Comparison of ENCODE assay signal across 11 cellular contexts in the genomic region with DNA sequence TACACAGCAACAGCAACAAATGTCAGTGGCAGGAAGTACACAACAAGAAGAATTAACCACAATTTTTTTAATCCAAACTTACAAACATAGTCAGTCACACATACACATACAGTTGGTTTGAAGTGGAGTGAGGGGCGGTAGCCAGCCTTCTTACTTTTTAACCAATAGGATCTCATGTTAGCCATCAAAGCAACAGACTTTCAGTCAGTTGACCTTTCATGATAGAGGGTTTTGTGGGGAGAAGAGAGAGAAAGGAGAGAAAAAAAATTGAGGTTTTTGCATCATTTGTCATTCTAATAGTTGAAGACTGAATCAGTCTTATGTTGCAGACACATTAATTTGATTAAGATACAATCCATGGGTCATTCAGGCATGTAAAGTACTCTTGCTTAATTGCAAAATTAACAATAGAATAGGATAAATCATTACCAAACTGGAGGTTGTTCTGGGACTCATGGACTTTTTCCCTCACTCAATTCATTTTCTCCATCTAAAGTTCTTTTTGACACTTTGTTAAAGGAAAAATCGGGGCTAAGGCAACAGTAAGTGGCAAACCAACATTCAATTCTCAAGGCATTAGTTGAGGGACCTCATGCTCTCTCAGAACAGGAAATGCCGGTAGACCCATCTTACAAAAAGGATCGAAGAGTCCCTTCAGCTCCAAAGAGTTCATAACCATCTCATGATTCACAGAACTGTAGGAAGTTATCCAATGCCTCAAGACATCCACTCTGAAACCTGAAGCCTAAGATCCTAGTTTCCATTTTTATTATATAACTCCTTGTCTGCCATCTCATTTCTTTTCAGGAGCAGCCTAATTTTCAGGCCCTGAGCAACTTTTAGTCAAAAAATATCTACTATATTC.
DNase-seq lines count a peak whose midpoint lies in the region; ATAC-seq lines count a peak whose summit lies in the region.
"Had no signal": no experiment of that assay in that cellular context is flagged by ENCODE, and none has a peak within 500 bp of the region (broad histone marks: within the 10 kb centered on the region; RNA-seq: fewer than 3 reads in every experiment).

No MANE protein-coding gene starts in this region.

- H3K9ac ChIP-seq in BLaER1 treated with 17β-estradiol and CSF1 and Interleukin-3, amounts not matched to agents 10 nM and 100 nM: no peak overlapping the region

- peaks cover 29 to 71% (median 50%) of the 10 kb centered on the region in 10 experiments for H3K4me1 ChIP-seq in BLaER1 treated with 17β-estradiol and CSF1 and Interleukin-3, amounts not matched to agents 10 nM and 100 nM

- ATAC-seq in HG02623 (IDR thresholded peaks at IDR 0.05; ENCODE audit: unreplicated experiment): no peak

- DNase-seq in HT1080 (ENCODE audit: low read depth) (peak; percentile 68), iris pigment epithelial cell (ENCODE audit: low read depth) (peak; percentile 79), NCI-H2029 (lab: John Stamatoyannopoulos, UW) (no peak), GM19240 (ENCODE audit: insufficient read length, low spot score) (no peak), D341Med (ENCODE audit: low spot score) (no peak)
- DNase-seq in activated effector memory CD4-positive, alpha-beta T cell treated with anti-CD3 and anti-CD28 coated beads, Interleukin-2, amount 50 U/mL, for 16 hours: peak; percentile 67
- DNase-seq: H9, MV-4-11, NCI-H526 had no signal

- H3K27me3 ChIP-seq in BLaER1 treated with 17β-estradiol and CSF1 and Interleukin-3, amounts not matched to agents 10 nM and 100 nM: no peaks in the 10 kb centered on the region

- H3K4me2 ChIP-seq in BLaER1 treated with 17β-estradiol and CSF1 and Interleukin-3, amounts not matched to agents 10 nM and 100 nM: peak overlapping the region in 10 of 11 experiments; percentile 10 to 67 (median 55); a peak in 19 of 22 replicates

- H3K36me3 ChIP-seq in BLaER1 treated with 17β-estradiol and CSF1 and Interleukin-3, amounts not matched to agents 10 nM and 100 nM: no peaks in the 10 kb centered on the region

- no peak overlapping the region for H3K4me3 ChIP-seq in BLaER1 treated with 17β-estradiol and CSF1 and Interleukin-3, amounts not matched to agents 10 nM and 100 nM

- peak overlapping the region in 3 of 11 experiments; percentile 2 to 15 (median 7); a peak in 2 of 22 replicates for H3K27ac ChIP-seq in BLaER1 treated with 17β-estradiol and CSF1 and Interleukin-3, amounts not matched to agents 10 nM and 100 nM

- peaks cover 0 to 25% (median 22%) of the 10 kb centered on the region in 11 experiments; a peak in 17 of 22 replicates for H3K9me3 ChIP-seq in BLaER1 treated with 17β-estradiol and CSF1 and Interleukin-3, amounts not matched to agents 10 nM and 100 nM (replicated peaks in 1 of 11)

- H4K20me1 ChIP-seq in BLaER1 treated with 17β-estradiol and CSF1 and Interleukin-3, amounts not matched to agents 10 nM and 100 nM: no peaks in the 10 kb centered on the region

Comparison
In these comparisons a context has a peak if more than half of its experiments do, and no peak if none do; other contexts are left out.
1. DNase-seq: peak in HT1080 (single experiment), activated effector memory CD4-positive, alpha-beta T cell treated with anti-CD3 and anti-CD28 coated beads, Interleukin-2, amount 50 U/mL, for 16 hours (single experiment) and iris pigment epithelial cell (single experiment); none in NCI-H2029 (single experiment), GM19240 (single experiment) and D341Med (single experiment).